In the genomic region with DNA sequence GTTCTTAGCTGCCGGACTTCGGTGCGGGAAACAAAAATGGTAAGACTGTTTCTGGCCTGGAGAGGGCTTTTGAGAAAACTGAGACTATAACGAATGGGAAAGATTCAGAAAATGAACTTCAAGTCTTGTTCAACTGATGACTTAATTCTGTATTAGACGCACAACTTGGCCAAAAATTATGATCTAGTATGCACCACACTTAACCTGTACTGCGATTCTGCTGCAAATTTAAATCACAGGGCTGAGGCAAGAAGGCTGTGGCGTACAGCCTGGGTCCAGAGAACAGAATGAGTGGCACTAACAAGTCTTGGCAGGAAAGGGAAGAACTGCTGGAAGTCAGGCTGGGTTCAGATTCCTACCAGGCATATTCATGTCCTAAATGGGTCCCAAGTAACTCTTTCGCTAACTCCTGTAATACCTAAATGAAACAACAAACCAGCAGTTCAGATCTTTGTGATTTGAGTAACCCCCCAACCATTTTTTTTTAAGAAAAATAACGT, we compare ENCODE assay signal across 8 cellular contexts. TPM values are rescaled to one million over a fixed set of nuclear protein-coding genes. Genes with fewer than 3 reads are reported as not detected.
DNase-seq lines count a peak whose midpoint lies in the region; ATAC-seq and TF ChIP-seq lines count a peak whose summit lies in the region.

No MANE protein-coding gene starts in this region.

- H3K9ac ChIP-seq in muscle layer of colon (ENCODE audit: low read length): no peak overlapping the region

- intact Hi-C loops in Right ventricle myocardium inferior (cut with DNase I): loop anchor here (1.0 to 2.0 kb wide), 4 partner anchors 38 to 354 kb away; no protein-coding TSS in a partner anchor
- intact Hi-C loops in cardiac septum (cut with DNase I): loop anchor here (1.0 to 2.0 kb wide), 2 partner anchors 310 to 357 kb away; no protein-coding TSS in a partner anchor
- intact Hi-C loops in dendritic cell treated with granulocyte-macrophage colony-stimulating factor and Interleukin-4, amounts not matched to agents 40 ng/mL and 50 ng/mL, for 4 days (cut with micrococcal nuclease): loop anchor here (1.0 to 5.0 kb wide), 2 partner anchors 311 to 359 kb away; partner anchors contain the start of gene PHYKPL
- intact Hi-C loops in vagina (cut with DNase I): no loop called here
- intact Hi-C loops in left lung (cut with DNase I): no loop called here

- peak; percentile 30 for ATAC-seq in Right ventricle myocardium inferior
- ATAC-seq in GM18907 (IDR thresholded peaks at IDR 0.05; ENCODE audit: unreplicated experiment): no peak
- ATAC-seq in left lung: no peak

- peaks cover 5% of the 10 kb centered on the region for H3K4me1 ChIP-seq in muscle layer of colon (ENCODE audit: insufficient read depth, low read length)
- peaks cover 25% of the 10 kb centered on the region for H3K4me1 ChIP-seq in vagina
- H3K4me1 ChIP-seq in left lung: peaks cover 5 to 23% of the 10 kb centered on the region in 2 donors

- H3K4me3 ChIP-seq in muscle layer of colon (ENCODE audit: low read depth in 1 of 2, low read length in 2 of 2) (peak overlapping the region; percentile 57 to 58), vagina (peak overlapping the region; percentile 46 to 50), left lung (no peak overlapping the region)

- H3K9me3 ChIP-seq in muscle layer of colon (ENCODE audit: low read length) (no peaks in the 10 kb centered on the region), vagina (no peaks in the 10 kb centered on the region), left lung (peaks cover 0 to 16% of the 10 kb centered on the region in 2 donors)

- H3K4me1 Mint-ChIP-seq in dendritic cell treated with granulocyte-macrophage colony-stimulating factor and Interleukin-4, amounts not matched to agents 40 ng/mL and 50 ng/mL, for 4 days (ENCODE audit: low read depth): peaks cover 29% of the 10 kb centered on the region

- peaks cover 17% of the 10 kb centered on the region for H3K9me3 Mint-ChIP-seq in dendritic cell treated with granulocyte-macrophage colony-stimulating factor and Interleukin-4, amounts not matched to agents 40 ng/mL and 50 ng/mL, for 4 days

- TF ChIP-seq CTCF in vagina (IDR thresholded peaks at IDR 0.05): no peak
- no peak for TF ChIP-seq CTCF in left lung (IDR thresholded peaks at IDR 0.05)

- no peak for TF ChIP-seq POLR2A in vagina (IDR thresholded peaks at IDR 0.05)

- H3K27ac Mint-ChIP-seq in dendritic cell treated with granulocyte-macrophage colony-stimulating factor and Interleukin-4, amounts not matched to agents 40 ng/mL and 50 ng/mL, for 4 days: no peak overlapping the region

- H3K27me3 ChIP-seq in muscle layer of colon (ENCODE audit: control insufficient read depth in 1 of 2, insufficient read depth in 2 of 2, low read length in 2 of 2) (peaks cover 0 to 20% of the 10 kb centered on the region in 2 donors), vagina (no peaks in the 10 kb centered on the region), left lung (peaks cover 0 to 43% of the 10 kb centered on the region in 2 donors)

- H3K36me3 ChIP-seq in muscle layer of colon (ENCODE audit: insufficient read depth, low read length) (no peaks in the 10 kb centered on the region), vagina (no peaks in the 10 kb centered on the region), left lung (no peaks in the 10 kb centered on the region)

- H3K36me3 Mint-ChIP-seq in dendritic cell treated with granulocyte-macrophage colony-stimulating factor and Interleukin-4, amounts not matched to agents 40 ng/mL and 50 ng/mL, for 4 days (ENCODE audit: low read depth): peaks cover 14% of the 10 kb centered on the region

- peaks cover 44% of the 10 kb centered on the region for H3K27me3 Mint-ChIP-seq in dendritic cell treated with granulocyte-macrophage colony-stimulating factor and Interleukin-4, amounts not matched to agents 40 ng/mL and 50 ng/mL, for 4 days

- peak overlapping the region; percentile 75 for H3K4me3 Mint-ChIP-seq in dendritic cell treated with granulocyte-macrophage colony-stimulating factor and Interleukin-4, amounts not matched to agents 40 ng/mL and 50 ng/mL, for 4 days

- H3K27ac ChIP-seq in muscle layer of colon (ENCODE audit: low read depth, low read length) (no peak overlapping the region), vagina (no peak overlapping the region), left lung (no peak overlapping the region)

- DNase-seq in Right ventricle myocardium inferior (ENCODE audit: missing footprints) (no peak), cardiac septum (ENCODE audit: low spot score) (no peak), vagina (ENCODE audit: extremely low spot score in 2 of 2) (no peak), left lung (no peak), HT-29 (ENCODE audit: low spot score) (no peak)

RNA-seq across cellular contexts. Expression of gene COL23A1, which starts 0.8 kb away (rescaled TPM):
- total RNA-seq in Right ventricle myocardium inferior (22.5 TPM), cardiac septum (16.5 TPM), vagina (3.7 TPM), left lung (1 to 10 TPM in 1 of 2 donors, under 1 TPM in 1; 0.52 to 1.6 TPM)
- total RNA-seq in HT-29 (2014; rRNA removed; shearing (Covaris generic)): not detected in 2 replicates

RNA-seq across cellular contexts. Expression of gene CLK4, which starts 35.9 kb away (rescaled TPM):
- total RNA-seq in Right ventricle myocardium inferior: 20.5 TPM
- 22.1 TPM for total RNA-seq in cardiac septum
- total RNA-seq in vagina: 31.9 TPM
- total RNA-seq in left lung: 10 to 100 TPM; 21.0 to 26.8 TPM
- 10.1 and 12.0 TPM in 2 replicates for total RNA-seq in HT-29 (2014; rRNA removed; shearing (Covaris generic))

Comparison
In these comparisons a context has a peak if more than half of its experiments do, and no peak if none do; other contexts are left out.
1. H3K4me3 ChIP-seq: peak in muscle layer of colon (2 of 2) and vagina (2 of 2); none in left lung (0 of 2).
2. intact Hi-C loops: an anchor here in Right ventricle myocardium inferior (1.0 to 2.0 kb wide), cardiac septum (1.0 to 2.0 kb wide) and dendritic cell treated with granulocyte-macrophage colony-stimulating factor and Interleukin-4, amounts not matched to agents 40 ng/mL and 50 ng/mL, for 4 days (1.0 to 5.0 kb wide); none called in vagina and left lung.